Comparison of ENCODE assay signal across 25 cellular contexts in the genomic region with DNA sequence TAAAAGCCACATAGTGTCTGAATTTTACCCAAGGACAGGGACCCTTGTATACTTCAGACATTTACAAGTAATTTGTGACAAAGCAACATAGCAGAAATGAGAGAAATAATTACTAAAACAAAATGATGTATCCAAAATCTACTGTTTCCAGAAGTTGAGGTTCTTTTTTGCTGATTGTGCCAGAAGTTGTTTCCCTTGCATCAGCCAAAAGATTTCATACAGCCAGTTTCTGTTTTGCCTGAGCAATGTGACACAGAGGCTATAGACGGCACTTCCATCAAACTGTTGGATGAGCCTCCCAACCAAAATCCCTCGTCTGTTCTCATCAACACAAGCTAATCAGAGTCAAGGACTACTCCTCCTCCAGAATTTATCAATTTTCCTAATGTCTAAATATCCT.
"Had no signal": no experiment of that assay in that cellular context is flagged by ENCODE, and none has a peak within 500 bp of the region (broad histone marks: within the 10 kb centered on the region; RNA-seq: fewer than 3 reads in every experiment).

No MANE protein-coding gene starts in this region.

- H3K4me3 ChIP-seq: colonic mucosa, esophagus muscularis mucosa, heart right ventricle, left lung, neural progenitor cell, smooth muscle cell, suprapubic skin, transverse colon had no signal

- H3K9me3 ChIP-seq: colonic mucosa, esophagus muscularis mucosa, left lung, suprapubic skin, transverse colon had no signal

- H3K27me3 ChIP-seq: colonic mucosa, esophagus muscularis mucosa, heart right ventricle, left lung, neural progenitor cell, suprapubic skin, transverse colon had no signal

- H3K27ac ChIP-seq: colonic mucosa, esophagus muscularis mucosa, heart right ventricle, left lung, neural progenitor cell, parathyroid adenoma, suprapubic skin, transverse colon had no signal

- H2AFZ ChIP-seq: neural progenitor cell, parathyroid adenoma had no signal

- H3K9ac ChIP-seq: neural progenitor cell, parathyroid adenoma had no signal

- H3K79me2 ChIP-seq: parathyroid adenoma had no signal

- FAIRE-seq: islet of Langerhans had no signal

- H3K36me3 ChIP-seq: colonic mucosa, esophagus muscularis mucosa, heart right ventricle, left lung, neural progenitor cell, suprapubic skin, transverse colon had no signal

- DNase-seq: colonic mucosa; effector CD8-positive, alpha-beta T cell; endodermal cell; foreskin melanocyte; glutamatergic neuron; heart right ventricle; hippocampal formation; left cardiac atrium; left lung; mesendoderm; naive thymus-derived CD4-positive, alpha-beta T cell; stimulated activated CD4-positive, alpha-beta T cell treated with anti-CD3 and anti-CD28 coated beads, Interleukin-12 subunit alpha, Interleukin-12 subunit beta, amount 100 ng/mL, for 4 hours; stimulated activated CD4-positive, alpha-beta T cell treated with anti-CD3 and anti-CD28 coated beads, Interleukin-1b, Interleukin-23, amount 100 ng/mL, for 48 hours; stimulated activated CD4-positive, alpha-beta T cell treated with anti-CD3 and anti-CD28 coated beads, Interleukin-4, amount 100 ng/mL, for 1 hour; stimulated activated CD8-positive, alpha-beta memory T cell treated with anti-CD3 and anti-CD28 coated beads, Interleukin-4, amount 100 ng/mL, for 48 hours; stimulated activated naive CD4-positive, alpha-beta T cell; stimulated activated naive CD8-positive, alpha-beta T cell treated with anti-CD3 and anti-CD28 coated beads, Interleukin-15, amount 100 ng/mL, for 72 hours; transverse colon had no signal

- H3K4me1 ChIP-seq: colonic mucosa, esophagus muscularis mucosa, heart right ventricle, left lung, neural progenitor cell, parathyroid adenoma, suprapubic skin, transverse colon had no signal

- ATAC-seq: heart right ventricle; left cardiac atrium; left lung; naive thymus-derived CD4-positive, alpha-beta T cell; sciatic nerve; stimulated activated naive CD8-positive, alpha-beta T cell treated with anti-CD3 and anti-CD28 coated beads, Interleukin-15, amount 100 ng/mL, for 72 hours had no signal

- H3K4me2 ChIP-seq: neural progenitor cell had no signal
